Comparison of ENCODE assay signal across 31 cellular contexts in the genomic region with DNA sequence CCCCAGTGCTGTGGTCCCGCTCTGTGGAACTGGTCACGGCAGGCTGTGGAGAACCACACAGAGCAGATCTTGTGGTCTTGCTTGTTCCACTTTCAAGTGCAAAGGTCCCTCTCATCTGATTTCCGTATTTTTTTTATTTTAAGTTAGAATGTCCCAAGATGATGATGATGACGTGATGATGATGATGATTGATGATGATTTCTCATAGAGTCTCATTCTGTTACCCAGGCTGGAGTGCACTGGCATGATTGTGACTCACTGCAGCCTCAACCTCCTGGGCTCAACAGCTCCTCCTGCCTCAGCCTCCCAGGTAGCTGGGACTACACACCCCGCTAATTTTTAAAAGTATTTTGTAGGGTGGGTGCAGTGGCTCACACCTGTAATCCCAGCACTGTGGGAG. TPM values are rescaled to one million over a fixed set of nuclear protein-coding genes. Genes with fewer than 3 reads are reported as not detected.
DNase-seq lines count a peak whose midpoint lies in the region; ATAC-seq, FAIRE-seq and TF ChIP-seq lines count a peak whose summit lies in the region.
"Had no signal": no experiment of that assay in that cellular context is flagged by ENCODE, and none has a peak within 500 bp of the region (broad histone marks: within the 10 kb centered on the region; RNA-seq: fewer than 3 reads in every experiment).

No MANE protein-coding gene starts in this region.

- H3K79me1 ChIP-seq in IMR-90 (ENCODE audit: low read depth in 1 of 2, low read length in 2 of 2) = peaks cover 0 to 5% of the 10 kb centered on the region in 2 experiments; a peak in 1 of 4 replicates

- no peak overlapping the region for H4K91ac ChIP-seq in IMR-90 (ENCODE audit: insufficient read depth, low read depth, low read length)

- H3K23ac ChIP-seq in IMR-90 (ENCODE audit: low read depth, low read length) = no peak overlapping the region

- no peak overlapping the region for H3K14ac ChIP-seq in IMR-90 (replicated peaks; ENCODE audit: low read depth, low read length)

- H3K4me1 Mint-ChIP-seq in astrocyte (ENCODE audit: low read depth, unreplicated experiment) = peaks cover 13% of the 10 kb centered on the region
- H3K4me1 Mint-ChIP-seq in activated naive CD8-positive, alpha-beta T cell treated with anti-CD3 and anti-CD28 coated beads, Interleukin-2, amount 50 U/mL, for 24 hours = no peaks in the 10 kb centered on the region
- H3K4me1 Mint-ChIP-seq: activated naive CD8-positive, alpha-beta T cell treated with anti-CD3 and anti-CD28 coated beads for 36 hours had no signal

- no peaks in the 10 kb centered on the region for H4K20me1 ChIP-seq in IMR-90 (ENCODE audit: insufficient read depth, low read length)
- H4K20me1 ChIP-seq in astrocyte (ENCODE audit: insufficient read depth, low read length) = no peaks in the 10 kb centered on the region
- H4K20me1 ChIP-seq: BLaER1 treated with 17β-estradiol and CSF1 and Interleukin-3, amounts not matched to agents 10 nM and 100 nM had no signal

- H2AK9ac ChIP-seq in IMR-90 (replicated peaks; ENCODE audit: low read depth, low read length, poor library complexity) = no peak overlapping the region

- H2AK5ac ChIP-seq in IMR-90 (ENCODE audit: low read depth, low read length) = 0 out of 2 replicates have a peak overlapping the region, but pooled peaks have one; percentile 24

- peak overlapping the region in 1 of 2 experiments; percentile 32; a peak in 1 of 4 replicates for H4K8ac ChIP-seq in IMR-90 (ENCODE audit: low read depth in 2 of 2, low read length in 2 of 2)

- no peak overlapping the region for H3K18ac ChIP-seq in IMR-90 (ENCODE audit: low read depth, low read length)

- TF ChIP-seq POLR2A in IMR-90 (IDR thresholded peaks at IDR 0.05; ENCODE audit: low read depth, low read length) (no peak), breast epithelium (IDR thresholded peaks at IDR 0.05) (no peak)

- H3K9ac ChIP-seq in IMR-90 (ENCODE audit: low read depth, low read length) (no peak overlapping the region), astrocyte (ENCODE audit: low read length) (peak overlapping the region; percentile 74)
- H3K9ac ChIP-seq: BLaER1 treated with 17β-estradiol and CSF1 and Interleukin-3, amounts not matched to agents 10 nM and 100 nM; GM23248 had no signal

- CTCF ChIA-PET in IMR-90 (lab: Yijun Ruan, JAX) = no interaction called here

- peaks cover 3% of the 10 kb centered on the region for H3K9me3 Mint-ChIP-seq in astrocyte (ENCODE audit: unreplicated experiment)
- H3K9me3 Mint-ChIP-seq in activated naive CD8-positive, alpha-beta T cell treated with anti-CD3 and anti-CD28 coated beads, Interleukin-2, amount 50 U/mL, for 24 hours = no peaks in the 10 kb centered on the region
- H3K9me3 Mint-ChIP-seq: effector memory CD8-positive, alpha-beta T cell had no signal

- H3K4me3 ChIP-seq in IMR-90 (ENCODE audit: insufficient read depth, low read depth, low read length) (no peak overlapping the region), astrocyte (ENCODE audit: insufficient read depth, low read depth, low read length) (no peak overlapping the region), breast epithelium (no peak overlapping the region)
- H3K4me3 ChIP-seq: BLaER1 treated with 17β-estradiol and CSF1 and Interleukin-3, amounts not matched to agents 10 nM and 100 nM; GM23248; MG63; psoas muscle; sigmoid colon; transverse colon had no signal

- DNase-seq in COLO829 (ENCODE audit: low spot score) (peak; percentile 23), IMR-90 (no peak), astrocyte (ENCODE audit: low read depth) (peak; percentile 51), foreskin keratinocyte (peak in 1 of 2 donors; percentile 16), superior temporal gyrus (ENCODE audit: extremely low spot score) (no peak), breast epithelium (ENCODE audit: low spot score in 2 of 2) (no peak)
- no peak for DNase-seq in activated naive CD8-positive, alpha-beta T cell treated with anti-CD3 and anti-CD28 coated beads, Interleukin-2, amount 50 U/mL, for 24 hours
- DNase-seq: activated CD4-positive, alpha-beta T cell treated with anti-CD3 and anti-CD28 coated beads for 48 hours; activated effector memory CD4-positive, alpha-beta T cell treated with Interleukin-2 at 50 U/mL for 16 hours; activated naive CD8-positive, alpha-beta T cell treated with anti-CD3 and anti-CD28 coated beads for 36 hours; effector memory CD8-positive, alpha-beta T cell; erythroblast; GM23248; KG1; kidney glomerular epithelial cell; MG63; NCI-H1105 treated with DMSO at 0.1 percent for 48 hours; NCI-H1930; NCI-H2171 treated with DMSO at 0.1 percent for 48 hours; NCI-H524 treated with DMSO at 0.1 percent for 48 hours; psoas muscle; SIG-M5; sigmoid colon; stimulated activated CD4-positive, alpha-beta T cell treated with anti-CD3 and anti-CD28 coated beads, Interleukin-4, amount 100 ng/mL, for 24 hours; T1000; transverse colon had no signal

- H4K5ac ChIP-seq in IMR-90 (ENCODE audit: low read depth, low read length) = no peak overlapping the region

- no TSS peak for BruUV-seq in IMR-90 (replicated peaks; lab: Mats Ljungman, UMichigan)

- no peaks in the 10 kb centered on the region for H3K36me3 ChIP-seq in IMR-90 (ENCODE audit: control insufficient read depth, insufficient read depth, low read length)
- no peaks in the 10 kb centered on the region for H3K36me3 ChIP-seq in astrocyte (ENCODE audit: insufficient read depth, low read length)
- H3K36me3 ChIP-seq in breast epithelium = no peaks in the 10 kb centered on the region
- H3K36me3 ChIP-seq: BLaER1 treated with 17β-estradiol and CSF1 and Interleukin-3, amounts not matched to agents 10 nM and 100 nM; MG63; sigmoid colon; transverse colon had no signal

- TF ChIP-seq RAD21 in IMR-90 (IDR thresholded peaks at IDR 0.05; ENCODE audit: low read length) = no peak

- peaks cover 3% of the 10 kb centered on the region for H3K36me3 Mint-ChIP-seq in astrocyte (ENCODE audit: low read depth, unreplicated experiment)
- H3K36me3 Mint-ChIP-seq in activated naive CD8-positive, alpha-beta T cell treated with anti-CD3 and anti-CD28 coated beads, Interleukin-2, amount 50 U/mL, for 24 hours (ENCODE audit: low read depth) = peaks cover 9% of the 10 kb centered on the region

- no peak overlapping the region for H2BK15ac ChIP-seq in IMR-90 (ENCODE audit: low read depth, low read length)

- H3K9me3 ChIP-seq in IMR-90 (ENCODE audit: control insufficient read depth, insufficient read depth, low read length) (no peaks in the 10 kb centered on the region), astrocyte (ENCODE audit: insufficient read depth, low read depth, low read length) (no peaks in the 10 kb centered on the region), breast epithelium (peaks cover 0 to 8% of the 10 kb centered on the region in 2 donors)
- H3K9me3 ChIP-seq: MG63, sigmoid colon, transverse colon had no signal

- peaks cover 6% of the 10 kb centered on the region; the same call in 1 of the 2 replicates for H3K9me1 ChIP-seq in IMR-90 (ENCODE audit: insufficient read depth, low read length)

- ATAC-seq in IMR-90 (ENCODE audit: low read depth) = no peak
- peak; percentile 53 for ATAC-seq in foreskin keratinocyte
- no peak for ATAC-seq in activated naive CD8-positive, alpha-beta T cell treated with anti-CD3 and anti-CD28 coated beads, Interleukin-2, amount 50 U/mL, for 24 hours
- no peak for ATAC-seq in HG03175 (IDR thresholded peaks at IDR 0.05; ENCODE audit: unreplicated experiment)
- ATAC-seq: effector memory CD8-positive, alpha-beta T cell; psoas muscle had no signal

- no peak overlapping the region for H3K4me2 ChIP-seq in IMR-90 (ENCODE audit: low read depth, low read length)
- peak overlapping the region; percentile 73 for H3K4me2 ChIP-seq in astrocyte (ENCODE audit: low read length)
- H3K4me2 ChIP-seq: BLaER1 treated with 17β-estradiol and CSF1 and Interleukin-3, amounts not matched to agents 10 nM and 100 nM had no signal

- H3K27me3 Mint-ChIP-seq in astrocyte (ENCODE audit: low read depth, unreplicated experiment) = peaks cover 2% of the 10 kb centered on the region
- no peaks in the 10 kb centered on the region for H3K27me3 Mint-ChIP-seq in activated naive CD8-positive, alpha-beta T cell treated with anti-CD3 and anti-CD28 coated beads, Interleukin-2, amount 50 U/mL, for 24 hours
- H3K27me3 Mint-ChIP-seq: activated naive CD8-positive, alpha-beta T cell treated with anti-CD3 and anti-CD28 coated beads for 36 hours; central memory CD8-positive, alpha-beta T cell; effector memory CD8-positive, alpha-beta T cell had no signal

- H2AFZ ChIP-seq in IMR-90 (replicated peaks; ENCODE audit: low read length, poor library complexity) (no peak overlapping the region), astrocyte (ENCODE audit: low read depth, low read length) (no peak overlapping the region)
- H2AFZ ChIP-seq: GM23248 had no signal

- H3K4ac ChIP-seq in IMR-90 (ENCODE audit: low read depth, low read length) = peak overlapping the region; percentile 60

- no peak for TF ChIP-seq CTCF in IMR-90 (conservative IDR thresholded peaks at IDR 0.05; ENCODE audit: low read depth, low read length)
- no peak for TF ChIP-seq CTCF in astrocyte (IDR thresholded peaks at IDR 0.05; ENCODE audit: insufficient read depth, low read depth, low read length)
- peak; percentile 28 for TF ChIP-seq CTCF in foreskin keratinocyte (conservative IDR thresholded peaks at IDR 0.05)
- no peak for TF ChIP-seq CTCF in breast epithelium (IDR thresholded peaks at IDR 0.05)

- H3K79me2 ChIP-seq in astrocyte (ENCODE audit: insufficient read depth, low read length) = peaks cover 17% of the 10 kb centered on the region

- WGBS in IMR-90 (ENCODE audit: extremely low coverage in 2 of 2, insufficient read length in 1 of 2), 2 experiments = 100% methylated on average over 1 of the region's 5 CpGs; no CpG with 5 or more reads in 1 of the 2 experiments

- H3K27me3 ChIP-seq in IMR-90 (ENCODE audit: control insufficient read depth, insufficient read depth, low read length) (no peaks in the 10 kb centered on the region), astrocyte (ENCODE audit: insufficient read depth, low read length) (no peaks in the 10 kb centered on the region), foreskin keratinocyte (no peaks in the 10 kb centered on the region), breast epithelium (no peaks in the 10 kb centered on the region)
- H3K27me3 ChIP-seq: BLaER1 treated with 17β-estradiol and CSF1 and Interleukin-3, amounts not matched to agents 10 nM and 100 nM; MG63; sigmoid colon; transverse colon had no signal

- no peak overlapping the region for H3K27ac Mint-ChIP-seq in astrocyte (ENCODE audit: unreplicated experiment)
- H3K27ac Mint-ChIP-seq in activated naive CD8-positive, alpha-beta T cell treated with anti-CD3 and anti-CD28 coated beads, Interleukin-2, amount 50 U/mL, for 24 hours = no peak overlapping the region
- H3K27ac Mint-ChIP-seq: activated naive CD8-positive, alpha-beta T cell treated with anti-CD3 and anti-CD28 coated beads for 36 hours had no signal

- H2BK20ac ChIP-seq in IMR-90 (ENCODE audit: low read depth, low read length) = peak overlapping the region; percentile 45; the same call in 1 of the 2 replicates

- peak overlapping the region; percentile 50 for H2BK120ac ChIP-seq in IMR-90 (ENCODE audit: low read depth, low read length)

- POLR2A ChIA-PET in IMR-90 (lab: Charles Lee; ENCODE audit: unreplicated experiment) = no interaction called here

- H3K27ac ChIP-seq in IMR-90 (ENCODE audit: insufficient read depth, low read length) = no peak overlapping the region
- H3K27ac ChIP-seq in astrocyte (ENCODE audit: low read depth, low read length) = peak overlapping the region; percentile 82
- H3K27ac ChIP-seq in foreskin keratinocyte = no peak overlapping the region
- H3K27ac ChIP-seq in breast epithelium = peak overlapping the region in 1 of 2 donors; percentile 17
- H3K27ac ChIP-seq: BLaER1 treated with 17β-estradiol and CSF1 and Interleukin-3, amounts not matched to agents 10 nM and 100 nM; GM23248; psoas muscle; sigmoid colon; transverse colon had no signal

- H3K4me1 ChIP-seq in IMR-90 (ENCODE audit: control insufficient read depth, insufficient read depth, low read length) = peaks cover 12% of the 10 kb centered on the region
- peaks cover 39% of the 10 kb centered on the region for H3K4me1 ChIP-seq in astrocyte (ENCODE audit: insufficient read depth, low read length)
- H3K4me1 ChIP-seq in foreskin keratinocyte = peaks cover 47% of the 10 kb centered on the region
- peaks cover 6 to 9% of the 10 kb centered on the region in 2 donors for H3K4me1 ChIP-seq in breast epithelium
- H3K4me1 ChIP-seq: BLaER1 treated with 17β-estradiol and CSF1 and Interleukin-3, amounts not matched to agents 10 nM and 100 nM; psoas muscle; transverse colon had no signal

- no peak overlapping the region for H2BK5ac ChIP-seq in IMR-90 (ENCODE audit: low read depth, low read length, poor library complexity, severe bottlenecking)

- in situ Hi-C loops in IMR-90 (cut with MboI; ENCODE audit: low sequenced_read_pairs) = no loop called here

- intact Hi-C loops in IMR-90 (cut with micrococcal nuclease) = no loop called here
- intact Hi-C loops in breast epithelium (cut with DNase I; ENCODE audit: low total_unique reads) = no loop called here

- no peak overlapping the region for H3K56ac ChIP-seq in IMR-90 (ENCODE audit: extremely low read depth, insufficient read depth, low read length)

- dilution Hi-C loops in IMR-90 (cut with HindIII; ENCODE audit: low sequenced_read_pairs, unreplicated experiment) = no loop called here

- H3K4me3 Mint-ChIP-seq in astrocyte (ENCODE audit: unreplicated experiment) = no peak overlapping the region
- H3K4me3 Mint-ChIP-seq in activated naive CD8-positive, alpha-beta T cell treated with anti-CD3 and anti-CD28 coated beads, Interleukin-2, amount 50 U/mL, for 24 hours = no peak overlapping the region
- H3K4me3 Mint-ChIP-seq: activated naive CD8-positive, alpha-beta T cell treated with anti-CD3 and anti-CD28 coated beads for 36 hours; central memory CD8-positive, alpha-beta T cell; effector memory CD8-positive, alpha-beta T cell had no signal

- no peak for FAIRE-seq in astrocyte (lab: Jason Lieb, UNC)
- FAIRE-seq: frontal cortex, G401.6 had no signal

RNA-seq across cellular contexts. Expression of a gene that starts 12.2 kb away (rescaled TPM):
- total RNA-seq in IMR-90 (2012; rRNA removed) (0.72 and 0.83 TPM in 2 replicates), astrocyte (not detected in 2 replicates), foreskin keratinocyte (9.5 and 13.1 TPM in 2 replicates), breast epithelium (10 to 100 TPM; 30.2 to 69.8 (median 58.5) TPM)
- polyA plus RNA-seq in IMR-90 (2012; rRNA removed) (1.1 and 1.3 TPM in 2 replicates), foreskin keratinocyte (11.2 and 14.4 TPM in 2 replicates)
- polyA plus RNA-seq in IMR-90 (2012; cell fraction: cytosol; rRNA removed) = 0.85 and 1.1 TPM in 2 replicates
- polyA plus RNA-seq in IMR-90 (2012; cell fraction: nucleus; rRNA removed; ENCODE audit: low replicate concordance) = 1.2 and 1.5 TPM in 2 replicates

RNA-seq across cellular contexts. Expression of a gene that starts 31.9 kb away (rescaled TPM):
- total RNA-seq in IMR-90 (2012; rRNA removed) (12.7 and 14.2 TPM in 2 replicates), astrocyte (17.8 and 19.2 TPM in 2 replicates), foreskin keratinocyte (27.0 and 27.1 TPM in 2 replicates), breast epithelium (10 to 100 TPM; 12.8 to 22.2 (median 20.6) TPM)
- polyA plus RNA-seq in IMR-90 (2012; rRNA removed) (9.2 and 9.7 TPM in 2 replicates), foreskin keratinocyte (5.1 and 5.8 TPM in 2 replicates)
- 3.4 and 4.1 TPM in 2 replicates for polyA plus RNA-seq in IMR-90 (2012; cell fraction: cytosol; rRNA removed)
- polyA plus RNA-seq in IMR-90 (2012; cell fraction: nucleus; rRNA removed; ENCODE audit: low replicate concordance) = 12.4 and 16.0 TPM in 2 replicates

Comparison
In these comparisons a context has a peak if more than half of its experiments do, and no peak if none do; other contexts are left out.
1. DNase-seq: peak in COLO829 (single experiment) and astrocyte (single experiment); none in IMR-90 (single experiment), superior temporal gyrus (single experiment), activated naive CD8-positive, alpha-beta T cell treated with anti-CD3 and anti-CD28 coated beads, Interleukin-2, amount 50 U/mL, for 24 hours (single experiment) and breast epithelium (0 of 2).